In genomic region chr5:4628645-4629385, GRCh38 we compare ENCODE assay signal across 3 cellular contexts.
TF ChIP-seq lines count a peak whose summit lies in the region.

No MANE protein-coding gene starts in this region.

TF ChIP-seq in SK-N-SH, 30 proteins besides CTCF, POLR2A, EP300 and RAD21 (continued from another document):
- TF ChIP-seq USF2 (IDR thresholded peaks at IDR 0.05; ENCODE audit: borderline replicate concordance, low read depth, low read length) (no peak), NRF1 (IDR thresholded peaks at IDR 0.05; ENCODE audit: low read depth, low read length) (no peak), RXRA (IDR thresholded peaks at IDR 0.05; ENCODE audit: borderline replicate concordance, low read depth) (no peak), MEF2A (IDR thresholded peaks at IDR 0.05; ENCODE audit: borderline replicate concordance, low read depth) (no peak), FOXM1 (IDR thresholded peaks at IDR 0.05; ENCODE audit: low read depth) (no peak), FOXJ3 (CRISPR knock-in tag; IDR thresholded peaks at IDR 0.05) (no peak), JUND (IDR thresholded peaks at IDR 0.05) (no peak), GABPA (IDR thresholded peaks at IDR 0.05; ENCODE audit: low read depth) (no peak), FOSL2 (IDR thresholded peaks at IDR 0.05; ENCODE audit: borderline replicate concordance, low read depth) (no peak), SIN3A (IDR thresholded peaks at IDR 0.05; ENCODE audit: borderline replicate concordance, low read depth, low read length) (no peak), PBX3 (IDR thresholded peaks at IDR 0.05) (no peak), TAF1 (IDR thresholded peaks at IDR 0.05; ENCODE audit: borderline replicate concordance, low read depth, low read length) (no peak), CHD2 (IDR thresholded peaks at IDR 0.05; ENCODE audit: low read length, partially characterized antibody) (no peak)

TF ChIP-seq in SK-N-SH treated with all-trans-retinoic acid at 6 μM for 48 hours, 23 proteins besides CTCF, POLR2A, EP300 and RAD21 (continued from another document):
- TF ChIP-seq TSHZ2 (CRISPR knock-in tag; IDR thresholded peaks at IDR 0.05), result no peak
- no peak for TF ChIP-seq POU6F1 (CRISPR knock-in tag; IDR thresholded peaks at IDR 0.05; ENCODE audit: borderline replicate concordance, low read depth)
- no peak for TF ChIP-seq CSDC2 (CRISPR knock-in tag; IDR thresholded peaks at IDR 0.05)
- no peak for TF ChIP-seq ZC3H10 (CRISPR knock-in tag; IDR thresholded peaks at IDR 0.05)
- TF ChIP-seq TCF4 (CRISPR knock-in tag; IDR thresholded peaks at IDR 0.05; ENCODE audit: borderline replicate concordance), result no peak
- TF ChIP-seq OSR1 (CRISPR knock-in tag; IDR thresholded peaks at IDR 0.05), result no peak
- TF ChIP-seq SNAI2 (CRISPR knock-in tag; IDR thresholded peaks at IDR 0.05), result no peak
- no peak for TF ChIP-seq ZNF70 (CRISPR knock-in tag; IDR thresholded peaks at IDR 0.05)
- TF ChIP-seq ZFP30 (CRISPR knock-in tag; IDR thresholded peaks at IDR 0.05), result no peak
- TF ChIP-seq ESRRG (CRISPR knock-in tag; IDR thresholded peaks at IDR 0.05), result no peak
- TF ChIP-seq PATZ1 (CRISPR knock-in tag; IDR thresholded peaks at IDR 0.05; ENCODE audit: borderline replicate concordance), result no peak
- TF ChIP-seq ISL1 (CRISPR knock-in tag; IDR thresholded peaks at IDR 0.05), result no peak
- TF ChIP-seq GLIS3 (CRISPR knock-in tag; IDR thresholded peaks at IDR 0.05), result no peak
- TF ChIP-seq RARB (CRISPR knock-in tag; IDR thresholded peaks at IDR 0.05), result no peak
- no peak for TF ChIP-seq ZNF565 (CRISPR knock-in tag; conservative IDR thresholded peaks at IDR 0.05; ENCODE audit: low read depth)
- TF ChIP-seq PPARA (CRISPR knock-in tag; IDR thresholded peaks at IDR 0.05; ENCODE audit: borderline replicate concordance), result no peak
TF ChIP-seq in SK-N-SH treated with all-trans-retinoic acid at 6 μM for 48 hours: peak in this region for 0.

TF ChIP-seq in WTC11, 78 proteins besides CTCF, POLR2A, EP300 and RAD21 (continued from another document):
- TF ChIP-seq ARID4B (CRISPR knock-in tag; IDR thresholded peaks at IDR 0.05; ENCODE audit: borderline replicate concordance) (no peak), PREB (CRISPR knock-in tag; IDR thresholded peaks at IDR 0.05; ENCODE audit: borderline replicate concordance) (no peak), SMAD4 (CRISPR knock-in tag; IDR thresholded peaks at IDR 0.05) (no peak), ZNF532 (CRISPR knock-in tag; IDR thresholded peaks at IDR 0.05; ENCODE audit: borderline replicate concordance) (no peak), CREB1 (CRISPR knock-in tag; IDR thresholded peaks at IDR 0.05) (no peak), FOXP1 (CRISPR knock-in tag; IDR thresholded peaks at IDR 0.05; ENCODE audit: borderline replicate concordance) (no peak), TCF7 (CRISPR knock-in tag; IDR thresholded peaks at IDR 0.05; ENCODE audit: low read depth) (no peak), FOXK1 (CRISPR knock-in tag; IDR thresholded peaks at IDR 0.05) (no peak), TP53 (CRISPR knock-in tag; IDR thresholded peaks at IDR 0.05) (no peak), ZNF512 (CRISPR knock-in tag; IDR thresholded peaks at IDR 0.05; ENCODE audit: borderline replicate concordance) (no peak), USF1 (CRISPR knock-in tag; IDR thresholded peaks at IDR 0.05) (no peak), GTF2I (CRISPR knock-in tag; conservative IDR thresholded peaks at IDR 0.05) (no peak), AFF4 (CRISPR knock-in tag; IDR thresholded peaks at IDR 0.05; ENCODE audit: borderline replicate concordance) (no peak), ZBTB43 (CRISPR knock-in tag; IDR thresholded peaks at IDR 0.05) (no peak), NFATC4 (CRISPR knock-in tag; IDR thresholded peaks at IDR 0.05) (no peak), ZSCAN18 (CRISPR knock-in tag; IDR thresholded peaks at IDR 0.05) (no peak)
